Comparison of ENCODE assay signal across 13 cellular contexts in genomic region chr13:114155923-114156883, GRCh38. TPM values are rescaled to one million over a fixed set of nuclear protein-coding genes. Genes with fewer than 3 reads are reported as not detected.
DNase-seq lines count a peak whose midpoint lies in the region; ATAC-seq and TF ChIP-seq lines count a peak whose summit lies in the region.
"Had no signal": no experiment of that assay in that cellular context is flagged by ENCODE, and none has a peak within 500 bp of the region (broad histone marks: within the 10 kb centered on the region; RNA-seq: fewer than 3 reads in every experiment).

No MANE protein-coding gene starts in this region.

- peaks cover 5% of the 10 kb centered on the region for H3K27me3 Mint-ChIP-seq in T-helper 1 cell treated with Interleukin-12 subunit alpha and Interleukin-12 subunit beta and Interleukin-4 antibody, amounts not matched to agents 30 μg/mL and 1 μg/mL, for 36 hours (ENCODE audit: low read depth)
- no peaks in the 10 kb centered on the region for H3K27me3 Mint-ChIP-seq in activated naive CD8-positive, alpha-beta T cell treated with anti-CD3 and anti-CD28 coated beads for 36 hours
- peaks cover 21% of the 10 kb centered on the region for H3K27me3 Mint-ChIP-seq in neural progenitor cell (ENCODE audit: insufficient read depth, low read depth)

- H3F3A ChIP-seq in neural progenitor cell (ENCODE audit: low read depth): no peaks in the 10 kb centered on the region

- no peak for TF ChIP-seq CTCF in neural progenitor cell (IDR thresholded peaks at IDR 0.05)

- H2AFZ ChIP-seq in neural progenitor cell (replicated peaks): no peak overlapping the region

- peaks cover 54% of the 10 kb centered on the region for H3K4me1 Mint-ChIP-seq in T-helper 1 cell treated with Interleukin-12 subunit alpha and Interleukin-12 subunit beta and Interleukin-4 antibody, amounts not matched to agents 30 μg/mL and 1 μg/mL, for 36 hours (ENCODE audit: low read depth)
- H3K4me1 Mint-ChIP-seq in activated naive CD8-positive, alpha-beta T cell treated with anti-CD3 and anti-CD28 coated beads for 36 hours: peaks cover 44% of the 10 kb centered on the region
- H3K4me1 Mint-ChIP-seq in neural progenitor cell: peaks cover 33% of the 10 kb centered on the region

- intact Hi-C loops in aorta (cut with DNase I): no loop called here

- no peak for ATAC-seq in HG02759 (IDR thresholded peaks at IDR 0.05; ENCODE audit: unreplicated experiment)
- ATAC-seq in aorta (ENCODE audit: low FRiP score): no peak
- ATAC-seq: SK-N-SH treated with all-trans-retinoic acid at 6 μM for 48 hours had no signal

- peak overlapping the region; percentile 83 for H3K27ac Mint-ChIP-seq in T-helper 1 cell treated with Interleukin-12 subunit alpha and Interleukin-12 subunit beta and Interleukin-4 antibody, amounts not matched to agents 30 μg/mL and 1 μg/mL, for 36 hours
- H3K27ac Mint-ChIP-seq in activated naive CD8-positive, alpha-beta T cell treated with anti-CD3 and anti-CD28 coated beads for 36 hours: peak overlapping the region; percentile 76
- H3K27ac Mint-ChIP-seq in neural progenitor cell: peak overlapping the region; percentile 72

- H3K9me3 Mint-ChIP-seq in T-helper 1 cell treated with Interleukin-12 subunit alpha and Interleukin-12 subunit beta and Interleukin-4 antibody, amounts not matched to agents 30 μg/mL and 1 μg/mL, for 36 hours: peaks cover 24% of the 10 kb centered on the region
- peaks cover 17% of the 10 kb centered on the region for H3K9me3 Mint-ChIP-seq in activated naive CD8-positive, alpha-beta T cell treated with anti-CD3 and anti-CD28 coated beads for 36 hours
- peaks cover 4% of the 10 kb centered on the region for H3K9me3 Mint-ChIP-seq in neural progenitor cell

- 37 to 59% methylated on average over 7 to 19 of the region's 19 CpGs for WGBS in aorta, 2 donors

- no peak for DNase-seq in T-helper 1 cell
- peak; percentile 3 for DNase-seq in MV-4-11 (lab: John Stamatoyannopoulos, UW)
- no peak for DNase-seq in activated naive CD8-positive, alpha-beta T cell treated with anti-CD3 and anti-CD28 coated beads for 36 hours
- DNase-seq in neural progenitor cell (ENCODE audit: low spot score): no peak
- no peak for DNase-seq in GOT3 (lab: John Stamatoyannopoulos, UW)
- DNase-seq in aorta: no peak
- DNase-seq: thyroid gland had no signal

- no peaks in the 10 kb centered on the region for H3K9me3 ChIP-seq in neural progenitor cell (ENCODE audit: low read depth)
- no peaks in the 10 kb centered on the region for H3K9me3 ChIP-seq in aorta (ENCODE audit: control insufficient read depth, low read length)
- H3K9me3 ChIP-seq: thyroid gland had no signal

- H3K4me1 ChIP-seq in neural progenitor cell (peaks cover 6% of the 10 kb centered on the region), aorta (ENCODE audit: control insufficient read depth in 1 of 2, insufficient read depth in 2 of 2, low read length in 2 of 2) (no peaks in the 10 kb centered on the region)
- H3K4me1 ChIP-seq: thyroid gland had no signal

- H4K20me1 ChIP-seq in neural progenitor cell (ENCODE audit: low read depth): no peaks in the 10 kb centered on the region

- H3K36me3 ChIP-seq in neural progenitor cell (no peaks in the 10 kb centered on the region), aorta (ENCODE audit: control insufficient read depth in 1 of 2, insufficient read depth in 2 of 2, low read length in 1 of 2) (no peaks in the 10 kb centered on the region)
- H3K36me3 ChIP-seq: thyroid gland had no signal

- no peak overlapping the region for H3K4me2 ChIP-seq in neural progenitor cell
- H3K4me2 ChIP-seq: smooth muscle cell had no signal

- H3K27me3 ChIP-seq in neural progenitor cell (no peaks in the 10 kb centered on the region), aorta (ENCODE audit: control insufficient read depth in 1 of 2, insufficient read depth in 2 of 2, low read length in 1 of 2) (no peaks in the 10 kb centered on the region)
- H3K27me3 ChIP-seq: thyroid gland had no signal

- H3K4me3 ChIP-seq in neural progenitor cell (no peak overlapping the region), aorta (ENCODE audit: low read length in 2 of 2) (no peak overlapping the region)
- H3K4me3 ChIP-seq: smooth muscle cell, thyroid gland had no signal

- no peak overlapping the region for H3K9ac ChIP-seq in neural progenitor cell

- H3K36me3 Mint-ChIP-seq in T-helper 1 cell treated with Interleukin-12 subunit alpha and Interleukin-12 subunit beta and Interleukin-4 antibody, amounts not matched to agents 30 μg/mL and 1 μg/mL, for 36 hours (ENCODE audit: low read depth): peaks cover 28% of the 10 kb centered on the region
- peaks cover 6% of the 10 kb centered on the region for H3K36me3 Mint-ChIP-seq in activated naive CD8-positive, alpha-beta T cell treated with anti-CD3 and anti-CD28 coated beads for 36 hours
- H3K36me3 Mint-ChIP-seq in neural progenitor cell: no peaks in the 10 kb centered on the region

- H3K79me2 ChIP-seq in neural progenitor cell (ENCODE audit: low read depth): no peaks in the 10 kb centered on the region

- H3K27ac ChIP-seq in neural progenitor cell (no peak overlapping the region), aorta (ENCODE audit: low read depth in 1 of 2, low read length in 2 of 2) (no peak overlapping the region)
- H3K27ac ChIP-seq: thyroid gland had no signal

- peak overlapping the region; percentile 49 for H3K4me3 Mint-ChIP-seq in T-helper 1 cell treated with Interleukin-12 subunit alpha and Interleukin-12 subunit beta and Interleukin-4 antibody, amounts not matched to agents 30 μg/mL and 1 μg/mL, for 36 hours
- H3K4me3 Mint-ChIP-seq in activated naive CD8-positive, alpha-beta T cell treated with anti-CD3 and anti-CD28 coated beads for 36 hours: peak overlapping the region; percentile 19
- H3K4me3 Mint-ChIP-seq in neural progenitor cell: no peak overlapping the region

RNA-seq across cellular contexts. Expression of gene CFAP97D2, which starts 22.9 kb away (rescaled TPM):
- total RNA-seq in activated naive CD8-positive, alpha-beta T cell treated with anti-CD3 and anti-CD28 coated beads for 36 hours: not detected
- not detected in 2 replicates for total RNA-seq in neural progenitor cell (ENCODE audit: low replicate concordance)
- total RNA-seq in aorta: not detected
- not detected for polyA plus RNA-seq in aorta
- total RNA-seq: liver, osteocyte, smooth muscle cell, thyroid gland had no signal
- polyA plus RNA-seq: liver, smooth muscle cell had no signal

RNA-seq across cellular contexts. Expression of gene RASA3, which starts 23.8 kb away (rescaled TPM):
- total RNA-seq in activated naive CD8-positive, alpha-beta T cell treated with anti-CD3 and anti-CD28 coated beads for 36 hours: 10 to 100 TPM; 25.6 to 26.5 TPM
- 2.9 and 6.0 TPM in 2 replicates for total RNA-seq in neural progenitor cell (ENCODE audit: low replicate concordance)
- 10 to 100 TPM; 34.8 to 42.3 TPM for total RNA-seq in aorta
- polyA plus RNA-seq in aorta: 10 to 100 TPM in 1 of 2 donors, 1 to 10 TPM in 1; 8.1 to 23.0 TPM
